In genomic region chr1:89633745-89634625, GRCh38 we compare ENCODE assay signal across 7 cellular contexts. TPM values are rescaled to one million over a fixed set of nuclear protein-coding genes. Genes with fewer than 3 reads are reported as not detected.
DNase-seq lines count a peak whose midpoint lies in the region; ATAC-seq and TF ChIP-seq lines count a peak whose summit lies in the region.

No MANE protein-coding gene starts in this region.

- H3K36me3 ChIP-seq in mucosa of descending colon (ENCODE audit: low read depth) = no peaks in the 10 kb centered on the region
- H3K36me3 ChIP-seq in tibial nerve = no peaks in the 10 kb centered on the region

- no peaks in the 10 kb centered on the region for H3K27me3 Mint-ChIP-seq in T-cell
- H3K27me3 Mint-ChIP-seq in effector memory CD8-positive, alpha-beta T cell = no peaks in the 10 kb centered on the region

- H3K4me1 ChIP-seq in mucosa of descending colon (ENCODE audit: low read depth) (peaks cover 6% of the 10 kb centered on the region), tibial nerve (peaks cover 0 to 61% (median 11%) of the 10 kb centered on the region in 4 donors)

- no peaks in the 10 kb centered on the region for H3K27me3 ChIP-seq in tibial nerve

- peaks cover 74 to 82% (median 76%) of the 10 kb centered on the region in 3 donors for H3K4me1 Mint-ChIP-seq in T-cell
- peaks cover 53 to 75% of the 10 kb centered on the region in 2 donors for H3K4me1 Mint-ChIP-seq in effector memory CD8-positive, alpha-beta T cell (ENCODE audit: low read depth in 2 of 2)

- no peak for TF ChIP-seq POLR2A in tibial nerve (IDR thresholded peaks at IDR 0.05)

- H3K4me3 Mint-ChIP-seq in T-cell = peak overlapping the region; percentile 95 to 96 (median 96)
- peak overlapping the region; percentile 85 to 95 for H3K4me3 Mint-ChIP-seq in effector memory CD8-positive, alpha-beta T cell

- peaks cover 7% of the 10 kb centered on the region for H3K36me3 Mint-ChIP-seq in T-cell
- peaks cover 33% of the 10 kb centered on the region for H3K36me3 Mint-ChIP-seq in effector memory CD8-positive, alpha-beta T cell (ENCODE audit: insufficient read depth)

- H3K27ac Mint-ChIP-seq in T-cell = peak overlapping the region; percentile 93 to 95
- peak overlapping the region; percentile 94 to 99 for H3K27ac Mint-ChIP-seq in effector memory CD8-positive, alpha-beta T cell

- peak; percentile 2 for ATAC-seq in HG03354 (IDR thresholded peaks at IDR 0.05; ENCODE audit: poor library complexity, severe bottlenecking, unreplicated experiment)
- ATAC-seq in T-cell (replicated peaks in 1 of 4) = peak in 2 of 4 experiments; percentile 0 to 1
- ATAC-seq in effector memory CD8-positive, alpha-beta T cell (replicated peaks) = no peak
- ATAC-seq in mucosa of descending colon = peak; percentile 2
- ATAC-seq in GM18868 (IDR thresholded peaks at IDR 0.05; ENCODE audit: unreplicated experiment) = no peak

- DNase-seq in GM12864 (ENCODE audit: low read depth) (no peak), T-cell (peak in 4 of 34 experiments; percentile 10 to 26 (median 18)), mucosa of descending colon (peak in 1 of 3 donors; percentile 19), tibial nerve (ENCODE audit: low spot score in 2 of 2) (no peak)
- DNase-seq in effector memory CD8-positive, alpha-beta T cell = peak in 1 of 3 experiments; percentile 5

- CTCF ChIA-PET in T-cell (lab: Charles Lee) = interaction anchor here in 1 of 2 donors (1.0 to 2.6 kb wide), 8 partner anchors 7 to 151 kb away, joined by 3 to 16 read pairs (median 4); no protein-coding TSS in a partner anchor

- POLR2A ChIA-PET in T-cell (lab: Charles Lee) = interaction anchor here (0.7 to 2.6 kb wide), 6 partner anchors 11 to 128 kb away, joined by 3 to 9 read pairs (median 3); no protein-coding TSS in a partner anchor

- WGBS in tibial nerve, 2 donors = 15 to 17% methylated on average over 32 to 33 of the region's 33 CpGs

- TF ChIP-seq CTCF in GM12864 (IDR thresholded peaks at IDR 0.05; ENCODE audit: low read depth, low read length, missing control alignments) = no peak
- no peak for TF ChIP-seq CTCF in mucosa of descending colon (IDR thresholded peaks at IDR 0.05)
- no peak for TF ChIP-seq CTCF in tibial nerve (IDR thresholded peaks at IDR 0.05)

- no peaks in the 10 kb centered on the region for H3K9me3 Mint-ChIP-seq in T-cell
- no peaks in the 10 kb centered on the region for H3K9me3 Mint-ChIP-seq in effector memory CD8-positive, alpha-beta T cell

- H3K9me3 ChIP-seq in mucosa of descending colon (no peaks in the 10 kb centered on the region), tibial nerve (no peaks in the 10 kb centered on the region)

- TF ChIP-seq EP300 in tibial nerve (IDR thresholded peaks at IDR 0.05) = no peak

- H3K4me3 ChIP-seq in GM12864 (ENCODE audit: low read depth, low read length) (peak overlapping the region; percentile 83), mucosa of descending colon (peak overlapping the region; percentile 46), tibial nerve (peak overlapping the region; percentile 78 to 98 (median 88))

- peak overlapping the region; percentile 93 to 97 (median 94) for H3K27ac ChIP-seq in tibial nerve

- intact Hi-C loops in mucosa of descending colon (cut with DNase I, micrococcal nuclease) = loop anchor here in 1 of 2 donors (10.0 kb wide), 1 partner anchor 131 kb away; no protein-coding TSS in a partner anchor

RNA-seq across cellular contexts. Expression of gene LRRC8C, which starts 1.1 kb away (rescaled TPM):
- total RNA-seq in T-cell (10 to 100 TPM; 33.4 to 48.4 (median 41.9) TPM), mucosa of descending colon (1 to 10 TPM; 1.5 to 5.0 (median 3.0) TPM), tibial nerve (10 to 100 TPM; 16.5 to 23.8 (median 20.2) TPM)

Comparison
In these comparisons a context has a peak if more than half of its experiments do, and no peak if none do; other contexts are left out.
1. ATAC-seq: peak in HG03354 (single experiment) and mucosa of descending colon (single experiment); none in effector memory CD8-positive, alpha-beta T cell (single experiment) and GM18868 (single experiment).
2. Peak in every context shown above with its lines, with median percentiles within 50 percentile points of each other: H3K4me3 ChIP-seq.